ENCODE assay signal across 11 cellular contexts in the genomic region with DNA sequence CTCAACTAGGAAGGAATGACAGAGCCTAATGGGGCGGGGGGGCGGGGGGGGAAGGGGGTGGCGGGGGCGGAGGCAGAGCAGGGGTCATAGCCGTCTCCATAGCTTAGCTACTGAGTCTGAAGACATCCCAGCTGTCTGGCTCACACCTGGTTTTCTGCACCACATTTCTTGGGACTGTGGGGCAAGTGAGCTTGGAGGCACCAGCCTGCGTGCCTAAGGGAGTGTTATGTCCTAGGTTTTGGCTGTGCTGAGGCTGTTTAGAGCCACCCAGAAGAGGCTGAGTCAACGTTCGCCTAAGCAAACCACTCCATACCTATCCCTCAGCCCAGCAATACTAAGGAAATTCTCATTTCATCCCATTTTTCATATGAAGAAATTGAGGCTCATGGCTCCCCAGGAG. TPM values are rescaled to one million over a fixed set of nuclear protein-coding genes. Genes with fewer than 3 reads are reported as not detected.
DNase-seq lines count a peak whose midpoint lies in the region; TF ChIP-seq lines count a peak whose summit lies in the region.
"Had no signal": no experiment of that assay in that cellular context is flagged by ENCODE, and none has a peak within 500 bp of the region (broad histone marks: within the 10 kb centered on the region; RNA-seq: fewer than 3 reads in every experiment).

No MANE protein-coding gene starts in this region.

- H3K4me1 Mint-ChIP-seq in endodermal cell (peaks cover 71% of the 10 kb centered on the region), nephron (peaks cover 65% of the 10 kb centered on the region)

- H3K4me1 ChIP-seq in ACC112 (ENCODE audit: control insufficient read depth, insufficient read depth, low read length, unreplicated experiment) = peaks cover 6% of the 10 kb centered on the region
- peaks cover 25% of the 10 kb centered on the region for H3K4me1 ChIP-seq in NT2/D1 (ENCODE audit: insufficient read depth, insufficient read length)
- peaks cover 32% of the 10 kb centered on the region for H3K4me1 ChIP-seq in endodermal cell (ENCODE audit: control insufficient read depth, insufficient read depth, low read length)

- H3K9ac ChIP-seq in NT2/D1 (ENCODE audit: insufficient read length, low read depth) (peak overlapping the region; percentile 86), endodermal cell (ENCODE audit: extremely low read depth, low read length, poor library complexity, severe bottlenecking) (peak overlapping the region; percentile 62)

- H3K27ac Mint-ChIP-seq in endodermal cell (peak overlapping the region; percentile 95), nephron (peak overlapping the region; percentile 99)
- H3K27ac Mint-ChIP-seq: activated naive CD8-positive, alpha-beta T cell treated with anti-CD3 and anti-CD28 coated beads, Interleukin-2, amount 10 ng/mL, durations not matched to agents 7 days and 5 days had no signal

- peaks cover 35% of the 10 kb centered on the region for H3K27me3 ChIP-seq in ACC112 (ENCODE audit: insufficient read depth, low read length)
- peaks cover 52% of the 10 kb centered on the region for H3K27me3 ChIP-seq in NT2/D1 (ENCODE audit: insufficient read depth, insufficient read length)
- H3K27me3 ChIP-seq in endodermal cell (ENCODE audit: control insufficient read depth, insufficient read depth, low read length, poor library complexity, severe bottlenecking) = no peaks in the 10 kb centered on the region
- H3K27me3 ChIP-seq in MG63 = no peaks in the 10 kb centered on the region

- H3K9me3 ChIP-seq in NT2/D1 (ENCODE audit: insufficient read depth, low read length) (no peaks in the 10 kb centered on the region), endodermal cell (ENCODE audit: control insufficient read depth, low read length) (no peaks in the 10 kb centered on the region), MG63 (no peaks in the 10 kb centered on the region)

- H3K79me2 ChIP-seq in ACC112 (ENCODE audit: control insufficient read depth, insufficient read depth, low read length, unreplicated experiment) = no peaks in the 10 kb centered on the region

- H3K27ac ChIP-seq in ACC112 (ENCODE audit: low read depth, low read length) (no peak overlapping the region), endodermal cell (ENCODE audit: low read depth, low read length) (no peak overlapping the region)

- H2AFZ ChIP-seq in ACC112 (ENCODE audit: low read length, unreplicated experiment) = peak overlapping the region; percentile 99

- no peak for TF ChIP-seq CTCF in endodermal cell (conservative IDR thresholded peaks at IDR 0.05)
- TF ChIP-seq CTCF in nephron (IDR thresholded peaks at IDR 0.05; ENCODE audit: unreplicated experiment in 3 of 3) = no peak

- H3K27me3 Mint-ChIP-seq in endodermal cell (ENCODE audit: insufficient read depth) (no peaks in the 10 kb centered on the region), nephron (ENCODE audit: low read depth) (peaks cover 6% of the 10 kb centered on the region)

- H3K4me3 Mint-ChIP-seq in endodermal cell (peak overlapping the region; percentile 96), nephron (peak overlapping the region; percentile 99 to 100 (median 99))

- H3K36me3 Mint-ChIP-seq in endodermal cell (ENCODE audit: low read depth) = no peaks in the 10 kb centered on the region
- no peaks in the 10 kb centered on the region for H3K36me3 Mint-ChIP-seq in nephron (ENCODE audit: low read depth)
- H3K36me3 Mint-ChIP-seq: activated naive CD8-positive, alpha-beta T cell treated with anti-CD3 and anti-CD28 coated beads, Interleukin-2, amount 10 ng/mL, durations not matched to agents 7 days and 5 days had no signal

- H3K9me3 Mint-ChIP-seq in endodermal cell (no peaks in the 10 kb centered on the region), nephron (no peaks in the 10 kb centered on the region)
- H3K9me3 Mint-ChIP-seq: activated naive CD8-positive, alpha-beta T cell treated with anti-CD3 and anti-CD28 coated beads, Interleukin-2, amount 10 ng/mL, durations not matched to agents 7 days and 5 days had no signal

- WGBS in endodermal cell (ENCODE audit: insufficient coverage in 1 of 2, insufficient read length in 1 of 2), 2 experiments = 16% methylated on average over 4 of the region's 8 CpGs; no CpG with 5 or more reads in 1 of the 2 experiments

- peak overlapping the region; percentile 88 for H3K4me3 ChIP-seq in ACC112 (ENCODE audit: low read depth, low read length)
- H3K4me3 ChIP-seq in NT2/D1 (ENCODE audit: insufficient read length, low read depth) = peak overlapping the region; percentile 70
- peak overlapping the region; percentile 91 for H3K4me3 ChIP-seq in endodermal cell (ENCODE audit: low read length)
- H3K4me3 ChIP-seq in MG63 = no peak overlapping the region

- H3K36me3 ChIP-seq in ACC112 (ENCODE audit: insufficient read depth, low read length) (no peaks in the 10 kb centered on the region), NT2/D1 (ENCODE audit: insufficient read depth, insufficient read length, low read length) (peaks cover 9% of the 10 kb centered on the region), endodermal cell (ENCODE audit: control insufficient read depth, insufficient read depth, low read length) (no peaks in the 10 kb centered on the region), MG63 (no peaks in the 10 kb centered on the region)

- no peak for DNase-seq in NT2/D1 (ENCODE audit: low read depth, low spot score)
- peak; percentile 63 for DNase-seq in endodermal cell
- DNase-seq in T-helper 9 cell = no peak
- no peak for DNase-seq in MG63
- no peak for DNase-seq in OCI-M2 (lab: John Stamatoyannopoulos, UW; ENCODE audit: unreplicated experiment)
- no peak for DNase-seq in midbrain (lab: John Stamatoyannopoulos, UW)
- DNase-seq: NCI-H1105, SHP77 treated with DMSO at 0.1 percent for 48 hours had no signal

RNA-seq across cellular contexts. Expression of a gene that starts 1.4 kb away (rescaled TPM):
- 10 to 100 TPM; 47.1 to 71.3 TPM for total RNA-seq in endodermal cell
- 51.2 TPM for polyA plus RNA-seq in endodermal cell (2013, experiment 1 of 2)
- 54.8 TPM for polyA plus RNA-seq in endodermal cell (2013, experiment 2 of 2)
- 0.91 and 2.5 TPM in 2 replicates for total RNA-seq in MG63 (2014; rRNA removed; shearing (Covaris generic); ENCODE audit: low replicate concordance)
- total RNA-seq: activated naive CD8-positive, alpha-beta T cell treated with anti-CD3 and anti-CD28 coated beads, Interleukin-2, amount 10 ng/mL, durations not matched to agents 7 days and 5 days had no signal

RNA-seq across cellular contexts. Expression of a gene that starts 36.0 kb away (rescaled TPM):
- total RNA-seq in endodermal cell = 1 to 10 TPM; 3.8 to 8.0 TPM
- 6.6 TPM for polyA plus RNA-seq in endodermal cell (2013, experiment 1 of 2)
- polyA plus RNA-seq in endodermal cell (2013, experiment 2 of 2) = 4.8 TPM
- not detected in 2 replicates for total RNA-seq in MG63 (2014; rRNA removed; shearing (Covaris generic); ENCODE audit: low replicate concordance)

Comparison
In these comparisons a context has a peak if more than half of its experiments do, and no peak if none do; other contexts are left out.
1. RNA of a gene that starts 1.4 kb away (total RNA-seq): 47.1 to 71.3 TPM in endodermal cell; 0.91 to 2.5 TPM in MG63; every median in the first group is over 10 times any median in the second.